In genomic region chr11:17635551-17635938, GRCh38 we compare ENCODE assay signal across 2 cellular contexts.
TF ChIP-seq lines count a peak whose summit lies in the region.

No MANE protein-coding gene starts in this region.

TF ChIP-seq in GM23338, 12 proteins besides CTCF, POLR2A, EP300 and RAD21 (continued from another document):
- no peak for TF ChIP-seq POLR2AphosphoS5 (IDR thresholded peaks at IDR 0.05; ENCODE audit: low read depth)

TF ChIP-seq in H1, 55 proteins besides CTCF, POLR2A, EP300 and RAD21:
- TF ChIP-seq RNF2 (IDR thresholded peaks at IDR 0.05; ENCODE audit: borderline replicate concordance, low read depth, low read length, missing control alignments, poor library complexity, severe bottlenecking): no peak
- peak; percentile 33; the same call in 1 of the 2 replicates for TF ChIP-seq MAX (IDR thresholded peaks at IDR 0.05)
